Comparison of ENCODE assay signal across 8 cellular contexts in genomic region chr6:110873981-110874879, GRCh38. TPM values are rescaled to one million over a fixed set of nuclear protein-coding genes. Genes with fewer than 3 reads are reported as not detected.
A peak's percentile ranks its signal among the peaks of the same experiment; 100 is the strongest.
DNase-seq lines count a peak whose midpoint lies in the region; ATAC-seq, FAIRE-seq and TF ChIP-seq lines count a peak whose summit lies in the region.

Gene AMD1 (plus strand): TSS chr6:110874785. CDS start chr6:110875106, 321 bp downstream.

- WGBS in mammary epithelial cell (ENCODE audit: low coverage, missing lambda C conversion rate) = 1% methylated on average over 35 of the region's 59 CpGs
- WGBS in small intestine, 3 donors = 0 to 1% (median 0%) methylated on average over 59 of the region's 59 CpGs

- H3K9me3 ChIP-seq in WERI-Rb-1 (ENCODE audit: severe bottlenecking) (no peaks in the 10 kb centered on the region), mammary epithelial cell (replicated peaks; ENCODE audit: insufficient read depth, low read length) (no peaks in the 10 kb centered on the region), iPS-20b (ENCODE audit: insufficient read depth, low read depth, low read length) (no peaks in the 10 kb centered on the region), small intestine (ENCODE audit: control insufficient read depth, low read depth) (no peaks in the 10 kb centered on the region)

- TF ChIP-seq CTCF in WERI-Rb-1 (IDR thresholded peaks at IDR 0.05; ENCODE audit: low read depth, low read length) = no peak
- peak in 1 of 2 donors; percentile 1 for TF ChIP-seq CTCF in mammary epithelial cell (conservative IDR thresholded peaks at IDR 0.05 in 1 of 2, IDR thresholded peaks at IDR 0.05 in 1 of 2; ENCODE audit: extremely low read depth in 1 of 2, insufficient read depth in 1 of 2, low read depth in 1 of 2, low read length in 2 of 2)

- FAIRE-seq in small intestine (lab: Jason Lieb, UNC) = no peak

- H3K36me3 ChIP-seq in WERI-Rb-1 (peaks cover 6% of the 10 kb centered on the region), mammary epithelial cell (ENCODE audit: insufficient read depth, low read length) (no peaks in the 10 kb centered on the region), iPS-20b (ENCODE audit: insufficient read depth, low read depth, low read length) (no peaks in the 10 kb centered on the region), small intestine (ENCODE audit: control insufficient read depth in 2 of 2, insufficient read depth in 2 of 2, low read length in 2 of 2) (no peaks in the 10 kb centered on the region)

- in situ Hi-C loops in ACHN (cut with HindIII; ENCODE audit: low pct_ligation_motif_present, low pct_unique_long_range_greater_than_20kb, low sequenced_read_pairs) = no loop called here
- in situ Hi-C loops in mammary epithelial cell (cut with MboI; ENCODE audit: low sequenced_read_pairs in 2 of 2) = loop anchor here in 1 of 2 donors (10.0 kb wide), 1 partner anchor 339 kb away; no protein-coding TSS in a partner anchor

- peak within 1 kb of the TSS; percentile 88 for H3K4me3 ChIP-seq in WERI-Rb-1 (ENCODE audit: low read depth, low read length)
- peak within 1 kb of the TSS; percentile 73 to 99 (median 85) for H3K4me3 ChIP-seq in mammary epithelial cell (replicated peaks in 1 of 3; ENCODE audit: insufficient read depth in 1 of 3, low read depth in 2 of 3, low read length in 3 of 3)
- peak within 1 kb of the TSS; percentile 100 for H3K4me3 ChIP-seq in iPS-20b (ENCODE audit: low read length)
- H3K4me3 ChIP-seq in small intestine (ENCODE audit: low read depth in 1 of 2, low read length in 2 of 2) = peak within 1 kb of the TSS; percentile 88 to 99

- ATAC-seq in GM18873 (IDR thresholded peaks at IDR 0.05; ENCODE audit: low FRiP score, unreplicated experiment) (peak; percentile 70), HG03139 (IDR thresholded peaks at IDR 0.05; ENCODE audit: unreplicated experiment) (peak; percentile 65)

- H2AFZ ChIP-seq in mammary epithelial cell (ENCODE audit: low read depth, low read length) = peak within 1 kb of the TSS; percentile 98

- H3K79me2 ChIP-seq in mammary epithelial cell (ENCODE audit: insufficient read depth, low read length) = peaks cover 58% of the 10 kb centered on the region

- H3K4me1 ChIP-seq in mammary epithelial cell (ENCODE audit: insufficient read depth, low read length) = peaks cover 18% of the 10 kb centered on the region
- H3K4me1 ChIP-seq in iPS-20b (ENCODE audit: insufficient read depth, low read length) = peaks cover 10% of the 10 kb centered on the region; the same call in 1 of the 2 replicates
- H3K4me1 ChIP-seq in small intestine (ENCODE audit: control insufficient read depth in 2 of 2, insufficient read depth in 1 of 2, low read depth in 1 of 2, low read length in 1 of 2) = no peaks in the 10 kb centered on the region

- H4K20me1 ChIP-seq in mammary epithelial cell (ENCODE audit: insufficient read depth, low read length) = peaks cover 25% of the 10 kb centered on the region

- BruUV-seq in mammary epithelial cell (replicated peaks; lab: Mats Ljungman, UMichigan) = no TSS peak

- dilution Hi-C loops in mammary epithelial cell (cut with HindIII; ENCODE audit: low sequenced_read_pairs) = no loop called here

- H3K27me3 ChIP-seq in WERI-Rb-1 (ENCODE audit: insufficient read depth, low read depth, severe bottlenecking) = no peaks in the 10 kb centered on the region
- H3K27me3 ChIP-seq in mammary epithelial cell (ENCODE audit: insufficient read depth, low read length) = no peaks in the 10 kb centered on the region
- no peaks in the 10 kb centered on the region for H3K27me3 ChIP-seq in iPS-20b (ENCODE audit: insufficient read depth, low read length)
- H3K27me3 ChIP-seq in small intestine (ENCODE audit: control insufficient read depth in 2 of 2, insufficient read depth in 2 of 2, low read length in 2 of 2) = no peaks in the 10 kb centered on the region

- intact Hi-C loops in mammary epithelial cell (cut with micrococcal nuclease) = loop anchor here (1.0 kb wide), 4 partner anchors 59 to 192 kb away; partner anchors contain the start of genes CDK19 and RPF2

- peak within 1 kb of the TSS; percentile 97 for H3K9ac ChIP-seq in mammary epithelial cell (ENCODE audit: insufficient read depth, low read length)
- H3K9ac ChIP-seq in iPS-20b (ENCODE audit: low read depth, low read length) = peak within 1 kb of the TSS; percentile 90

- peak within 1 kb of the TSS; percentile 96 for H3K4me2 ChIP-seq in mammary epithelial cell (ENCODE audit: insufficient read depth, low read depth, low read length)

- DNase-seq in ACHN (peak; percentile 96), NCI-H2227 (lab: John Stamatoyannopoulos, UW; ENCODE audit: unreplicated experiment) (peak; percentile 96), WERI-Rb-1 (peak; percentile 98), mammary epithelial cell (peak; percentile 94), small intestine (peak; percentile 98)

- H3K27ac ChIP-seq in WERI-Rb-1 = peak within 1 kb of the TSS; percentile 85
- H3K27ac ChIP-seq in mammary epithelial cell (ENCODE audit: insufficient read depth, low read depth, low read length) = peak within 1 kb of the TSS; percentile 91
- peak within 1 kb of the TSS; percentile 78 for H3K27ac ChIP-seq in iPS-20b (ENCODE audit: low read length)
- peak within 1 kb of the TSS; percentile 82 to 95 for H3K27ac ChIP-seq in small intestine (ENCODE audit: low read depth in 1 of 2, low read length in 1 of 2)

- CTCF ChIA-PET in mammary epithelial cell (lab: Charles Lee; ENCODE audit: low non-redundant PET) = interaction anchor here (0.6 kb wide), 1 partner anchor 126 kb away, joined by 7 read pairs; no protein-coding TSS in a partner anchor

RNA-seq across cellular contexts. Expression of gene AMD1, which starts in this region (rescaled TPM):
- 10 to 100 TPM; 69.7 to 97.5 TPM for total RNA-seq in mammary epithelial cell
- polyA plus RNA-seq in mammary epithelial cell (68.4 TPM), small intestine (10 to 100 TPM; 30.4 to 42.9 (median 38.1) TPM)
- polyA minus RNA-seq in mammary epithelial cell = 51.4 TPM

Comparison
In these comparisons a context has a peak if more than half of its experiments do, and no peak if none do; other contexts are left out.
1. Peak in every context shown above with its lines: DNase-seq, ATAC-seq, H3K4me3 ChIP-seq and H3K27ac ChIP-seq.